Comparison of ENCODE assay signal across 14 cellular contexts in genomic region chr3:31634485-31634884, GRCh38.
A peak's percentile ranks its signal among the peaks of the same experiment; 100 is the strongest.
DNase-seq lines count a peak whose midpoint lies in the region; ATAC-seq and TF ChIP-seq lines count a peak whose summit lies in the region.
"Had no signal": no experiment of that assay in that cellular context is flagged by ENCODE, and none has a peak within 500 bp of the region (broad histone marks: within the 10 kb centered on the region; RNA-seq: fewer than 3 reads in every experiment).

No MANE protein-coding gene starts in this region.

- H3K36me3 ChIP-seq in WERI-Rb-1, result peaks cover 37% of the 10 kb centered on the region

- no peaks in the 10 kb centered on the region for H3K27me3 ChIP-seq in WERI-Rb-1 (ENCODE audit: insufficient read depth, low read depth, severe bottlenecking)
- H3K27me3 ChIP-seq: body of pancreas had no signal

- ATAC-seq in HG02571 (IDR thresholded peaks at IDR 0.05; ENCODE audit: unreplicated experiment) (no peak), HG03039 (IDR thresholded peaks at IDR 0.05; ENCODE audit: unreplicated experiment) (no peak)
- ATAC-seq: body of pancreas; stimulated activated naive CD8-positive, alpha-beta T cell treated with anti-CD3 and anti-CD28 coated beads, Interleukin-15, amount 100 ng/mL, for 72 hours had no signal

- H3K4me3 ChIP-seq in WERI-Rb-1 (ENCODE audit: low read depth, low read length), result no peak overlapping the region
- H3K4me3 ChIP-seq: body of pancreas, PC-9 had no signal

- DNase-seq in AG20443 (ENCODE audit: low spot score) (peak; percentile 60), GM04504 (ENCODE audit: low read depth) (peak; percentile 83), astrocyte of the hippocampus (ENCODE audit: low read depth, low spot score) (peak; percentile 50), islet precursor cell (peak; percentile 50), WERI-Rb-1 (no peak), NCI-H2107 treated with DMSO at 0.1 percent for 48 hours (lab: John Stamatoyannopoulos, UW; ENCODE audit: unreplicated experiment) (no peak)
- DNase-seq: body of pancreas; NCI-H2227 treated with DMSO at 0.1 percent for 48 hours; PC-9; stimulated activated CD4-positive, alpha-beta T cell treated with anti-CD3 and anti-CD28 coated beads, Interleukin-4, amount 100 ng/mL, for 24 hours; stimulated activated naive CD8-positive, alpha-beta T cell treated with anti-CD3 and anti-CD28 coated beads, Interleukin-15, amount 100 ng/mL, for 72 hours; T1000 had no signal

- H3K27ac ChIP-seq in WERI-Rb-1, result no peak overlapping the region
- H3K27ac ChIP-seq: body of pancreas, PC-9 had no signal

- H3K9me3 ChIP-seq in WERI-Rb-1 (ENCODE audit: severe bottlenecking), result no peaks in the 10 kb centered on the region
- H3K9me3 ChIP-seq: body of pancreas had no signal

- no peak for TF ChIP-seq CTCF in WERI-Rb-1 (IDR thresholded peaks at IDR 0.05; ENCODE audit: low read depth, low read length)

Comparison
In these comparisons a context has a peak if more than half of its experiments do, and no peak if none do; other contexts are left out.
1. DNase-seq: peak in AG20443 (single experiment), GM04504 (single experiment), astrocyte of the hippocampus (single experiment) and islet precursor cell (single experiment); none in WERI-Rb-1 (single experiment) and NCI-H2107 treated with DMSO at 0.1 percent for 48 hours (single experiment).